In the genomic region with DNA sequence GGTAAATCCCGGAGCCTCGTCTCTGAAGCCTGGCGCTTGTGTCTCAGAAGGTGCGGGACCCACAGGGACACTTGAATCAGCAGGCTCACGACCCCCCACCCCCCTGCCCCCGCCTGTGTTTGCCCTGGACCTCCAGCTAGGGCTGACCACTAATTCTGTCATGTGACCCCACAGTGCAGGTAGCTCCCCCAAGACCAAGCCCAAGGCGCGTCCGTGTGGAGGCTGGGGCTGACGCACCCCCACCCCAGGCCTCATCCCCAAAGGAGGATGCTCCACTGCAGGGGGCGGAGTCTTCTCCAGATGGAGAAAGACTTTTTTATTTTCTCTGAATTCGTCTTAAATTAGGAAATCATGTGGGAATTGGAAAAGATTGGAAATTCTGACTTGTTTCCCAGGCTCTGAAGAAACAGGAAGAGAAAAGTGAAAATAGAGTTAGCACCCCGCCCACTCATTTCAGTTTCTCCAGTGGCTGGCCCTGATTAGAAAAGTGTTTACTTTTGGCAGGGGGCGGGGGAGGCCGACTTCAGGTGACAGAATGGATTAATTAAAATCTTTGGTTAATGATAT, we compare ENCODE assay signal across 8 cellular contexts. TPM values are rescaled to one million over a fixed set of nuclear protein-coding genes. Genes with fewer than 3 reads are reported as not detected.
A peak's percentile ranks its signal among the peaks of the same experiment; 100 is the strongest.
DNase-seq lines count a peak whose midpoint lies in the region; ATAC-seq, FAIRE-seq and TF ChIP-seq lines count a peak whose summit lies in the region.

No MANE protein-coding gene starts in this region.

- H3K27ac ChIP-seq in DOHH2 (ENCODE audit: low read depth, low read length) (peak overlapping the region; percentile 79), left ventricle myocardium inferior (replicated peaks) (peak overlapping the region; percentile 100), parathyroid adenoma (peak overlapping the region; percentile 97)

- H3K27me3 ChIP-seq in DOHH2 (ENCODE audit: control insufficient read depth, low read length) (no peaks in the 10 kb centered on the region), left ventricle myocardium inferior (ENCODE audit: low read depth) (no peaks in the 10 kb centered on the region), parathyroid adenoma (ENCODE audit: control insufficient read depth, insufficient read depth, low read length) (no peaks in the 10 kb centered on the region)

- H4K20me1 ChIP-seq in DOHH2 (ENCODE audit: control insufficient read depth, insufficient read depth, low read depth, low read length): peaks cover 12% of the 10 kb centered on the region

- FAIRE-seq in H54 (lab: Jason Lieb, UNC): no peak

- H3F3A ChIP-seq in DOHH2 (ENCODE audit: control insufficient read depth, insufficient read depth): peaks cover 8% of the 10 kb centered on the region; the same call in 1 of the 2 replicates

- H3K4me1 ChIP-seq in DOHH2 (ENCODE audit: control insufficient read depth, low read length): peaks cover 10% of the 10 kb centered on the region
- peaks cover 55% of the 10 kb centered on the region for H3K4me1 ChIP-seq in left ventricle myocardium inferior
- H3K4me1 ChIP-seq in parathyroid adenoma: no peaks in the 10 kb centered on the region

- intact Hi-C loops in left ventricle myocardium inferior (cut with micrococcal nuclease): no loop called here

- H3K9me3 ChIP-seq in DOHH2 (ENCODE audit: control insufficient read depth, insufficient read depth, low read length) (no peaks in the 10 kb centered on the region), left ventricle myocardium inferior (replicated peaks) (no peaks in the 10 kb centered on the region), parathyroid adenoma (ENCODE audit: control insufficient read depth, low read length) (no peaks in the 10 kb centered on the region)

- no peaks in the 10 kb centered on the region for H3K9me2 ChIP-seq in DOHH2 (replicated peaks; ENCODE audit: control insufficient read depth, low read length)

- 0 out of 2 replicates have a peak, but pooled peaks have one; percentile 23 for TF ChIP-seq POLR2A in H54 (IDR thresholded peaks at IDR 0.05; ENCODE audit: low read depth, low read length)

- H3K4me3 ChIP-seq in DOHH2 (ENCODE audit: low read length) (peak overlapping the region; percentile 96), left ventricle myocardium inferior (peak overlapping the region; percentile 99), parathyroid adenoma (ENCODE audit: low read depth, low read length) (peak overlapping the region; percentile 83)

- H3K79me2 ChIP-seq in DOHH2 (ENCODE audit: control insufficient read depth, low read length): peaks cover 37% of the 10 kb centered on the region
- H3K79me2 ChIP-seq in parathyroid adenoma: no peaks in the 10 kb centered on the region

- TF ChIP-seq CTCF in DOHH2 (IDR thresholded peaks at IDR 0.05; ENCODE audit: low read depth, low read length, poor library complexity, severe bottlenecking) (no peak), left ventricle myocardium inferior (IDR thresholded peaks at IDR 0.05; ENCODE audit: borderline replicate concordance) (no peak), parathyroid adenoma (IDR thresholded peaks at IDR 0.05) (no peak)

- no peak for DNase-seq in H54 (ENCODE audit: insufficient read length, low spot score)
- peak; percentile 52 for DNase-seq in NCI-H748 (lab: John Stamatoyannopoulos, UW; ENCODE audit: unreplicated experiment)
- peak in 31 of 56 donors; percentile 33 to 82 (median 64) for DNase-seq in amygdala (lab: John Stamatoyannopoulos, UW)
- peak; percentile 56 for DNase-seq in left ventricle myocardium inferior
- DNase-seq in HuH-7 (ENCODE audit: low spot score): no peak

- peak overlapping the region; percentile 63 for H3K9ac ChIP-seq in parathyroid adenoma

- peak overlapping the region; percentile 83 for H2AFZ ChIP-seq in parathyroid adenoma

- peaks cover 34% of the 10 kb centered on the region for H3K36me3 ChIP-seq in DOHH2 (ENCODE audit: control insufficient read depth, low read length)
- H3K36me3 ChIP-seq in left ventricle myocardium inferior: peaks cover 29% of the 10 kb centered on the region
- no peaks in the 10 kb centered on the region for H3K36me3 ChIP-seq in parathyroid adenoma (ENCODE audit: control insufficient read depth, insufficient read depth, low read length)

- H3K4me2 ChIP-seq in DOHH2 (ENCODE audit: low read length) (peak overlapping the region; percentile 80), parathyroid adenoma (ENCODE audit: low read length) (peak overlapping the region; percentile 89)

- no peak for ATAC-seq in GM21576 (IDR thresholded peaks at IDR 0.05; ENCODE audit: unreplicated experiment)

RNA-seq across cellular contexts. Expression of gene RELA, which starts 1.0 kb away (rescaled TPM):
- total RNA-seq in left ventricle myocardium inferior: 33.8 TPM

RNA-seq across cellular contexts. Expression of gene SIPA1, which starts 25.8 kb away (rescaled TPM):
- 21.0 TPM for total RNA-seq in left ventricle myocardium inferior

RNA-seq across cellular contexts. Expression of gene PCNX3, which starts 48.1 kb away (rescaled TPM):
- 11.9 TPM for total RNA-seq in left ventricle myocardium inferior

RNA-seq across cellular contexts. Expression of gene KAT5, which starts 48.3 kb away (rescaled TPM):
- total RNA-seq in left ventricle myocardium inferior: 47.0 TPM

RNA-seq across cellular contexts. Expression of gene MAP3K11, which starts 49.7 kb away (rescaled TPM):
- 32.4 TPM for total RNA-seq in left ventricle myocardium inferior

Comparison
In these comparisons a context has a peak if more than half of its experiments do, and no peak if none do; other contexts are left out.
1. DNase-seq: peak in NCI-H748 (single experiment), amygdala (31 of 56) and left ventricle myocardium inferior (single experiment); none in H54 (single experiment) and HuH-7 (single experiment).
2. Peak in every context shown above with its lines, with median percentiles within 50 percentile points of each other: H3K27ac ChIP-seq and H3K4me3 ChIP-seq.